In genomic region chr17:39757931-39758873, GRCh38 we compare ENCODE assay signal across 10 cellular contexts. TPM values are rescaled to one million over a fixed set of nuclear protein-coding genes. Genes with fewer than 3 reads are reported as not detected.
DNase-seq lines count a peak whose midpoint lies in the region; ATAC-seq and TF ChIP-seq lines count a peak whose summit lies in the region.
"Had no signal": no experiment of that assay in that cellular context is flagged by ENCODE, and none has a peak within 500 bp of the region (broad histone marks: within the 10 kb centered on the region; RNA-seq: fewer than 3 reads in every experiment).

No MANE protein-coding gene starts in this region.

- peaks cover 0 to 34% (median 4%) of the 10 kb centered on the region in 4 donors for H3K27me3 ChIP-seq in esophagus muscularis mucosa

- H3K27ac Mint-ChIP-seq in T-cell (peak overlapping the region; percentile 98 to 99), progenitor cell of endocrine pancreas (no peak overlapping the region)
- H3K27ac Mint-ChIP-seq: nephron had no signal

- POLR2A ChIA-PET in T-cell (lab: Charles Lee): interaction anchor here (0.5 to 1.0 kb wide), 4 partner anchors 61 to 203 kb away, joined by 3 to 6 read pairs (median 4); no protein-coding TSS in a partner anchor

- ATAC-seq in GM19463 (IDR thresholded peaks at IDR 0.05; ENCODE audit: unreplicated experiment): peak; percentile 20
- ATAC-seq in T-cell (replicated peaks in 1 of 4): no peak
- no peak for ATAC-seq in GM18502 (IDR thresholded peaks at IDR 0.05; ENCODE audit: poor library complexity, unreplicated experiment)

- CTCF ChIA-PET in T-cell (lab: Charles Lee): interaction anchor here (0.6 to 1.5 kb wide), 6 partner anchors 11 to 85 kb away, joined by 3 to 5 read pairs (median 3); no protein-coding TSS in a partner anchor

- WGBS in esophagus muscularis mucosa: 61% methylated on average over 12 of the region's 12 CpGs

- H3K36me3 ChIP-seq in esophagus muscularis mucosa: no peaks in the 10 kb centered on the region

- peaks cover 11 to 22% (median 19%) of the 10 kb centered on the region in 4 donors for H3K4me1 ChIP-seq in esophagus muscularis mucosa

- H3K4me1 Mint-ChIP-seq in T-cell (peaks cover 54 to 75% (median 75%) of the 10 kb centered on the region in 3 donors), progenitor cell of endocrine pancreas (ENCODE audit: low read depth) (peaks cover 2% of the 10 kb centered on the region)

- H3K9me3 Mint-ChIP-seq in T-cell (no peaks in the 10 kb centered on the region), progenitor cell of endocrine pancreas (ENCODE audit: low read depth) (no peaks in the 10 kb centered on the region)
- H3K9me3 Mint-ChIP-seq: nephron had no signal

- H3K4me3 ChIP-seq in esophagus muscularis mucosa: no peak overlapping the region

- H3K4me3 Mint-ChIP-seq in T-cell: peak overlapping the region in 2 of 3 donors; percentile 25 to 69
- no peak overlapping the region for H3K4me3 Mint-ChIP-seq in progenitor cell of endocrine pancreas (ENCODE audit: low read depth)
- H3K4me3 Mint-ChIP-seq: nephron had no signal

- intact Hi-C loops in esophagus muscularis mucosa (cut with DNase I): loop anchor here (10.0 kb wide), 1 partner anchor 197 kb away; no protein-coding TSS in a partner anchor

- no peak overlapping the region for H3K27ac ChIP-seq in esophagus muscularis mucosa (replicated peaks in 1 of 4)

- H3K9me3 ChIP-seq in esophagus muscularis mucosa: no peaks in the 10 kb centered on the region

- no peak for TF ChIP-seq EP300 in esophagus muscularis mucosa (IDR thresholded peaks at IDR 0.05)

- TF ChIP-seq CTCF in esophagus muscularis mucosa (IDR thresholded peaks at IDR 0.05) (no peak), progenitor cell of endocrine pancreas (IDR thresholded peaks at IDR 0.05; ENCODE audit: unreplicated experiment) (no peak)

- DNase-seq in T-cell (peak in 21 of 34 experiments; percentile 12 to 58 (median 31)), anterior cingulate cortex (lab: John Stamatoyannopoulos, UW) (no peak), esophagus muscularis mucosa (ENCODE audit: extremely low spot score) (no peak), progenitor cell of endocrine pancreas (ENCODE audit: low spot score, unreplicated experiment) (no peak)
- DNase-seq in activated naive CD4-positive, alpha-beta T cell treated with anti-CD3 and anti-CD28 coated beads, Interleukin-2, amount 50 U/mL, for 16 hours: peak; percentile 37
- DNase-seq in stimulated activated CD8-positive, alpha-beta memory T cell treated with anti-CD3 and anti-CD28 coated beads, Interleukin-12 subunit alpha, Interleukin-12 subunit beta, amount 100 ng/mL, for 24 hours (ENCODE audit: extremely low read depth): peak; percentile 31
- DNase-seq: NCI-H345 had no signal

- H3K36me3 Mint-ChIP-seq in T-cell: peaks cover 22% of the 10 kb centered on the region
- no peaks in the 10 kb centered on the region for H3K36me3 Mint-ChIP-seq in progenitor cell of endocrine pancreas (ENCODE audit: insufficient read depth)

- no peak for TF ChIP-seq POLR2A in esophagus muscularis mucosa (IDR thresholded peaks at IDR 0.05; ENCODE audit: low read depth)

- no peaks in the 10 kb centered on the region for H3K27me3 Mint-ChIP-seq in T-cell
- peaks cover 62% of the 10 kb centered on the region for H3K27me3 Mint-ChIP-seq in progenitor cell of endocrine pancreas

RNA-seq across cellular contexts. Expression of gene GRB7, which starts 20.5 kb away (rescaled TPM):
- total RNA-seq in T-cell (under 1 TPM in 3 of 5 donors, not detected in 2; 0.19 to 0.41 (median 0.30) TPM), esophagus muscularis mucosa (under 1 TPM; 0.23 to 0.83 (median 0.55) TPM), progenitor cell of endocrine pancreas (28.8 and 29.9 TPM in 2 replicates)

RNA-seq across cellular contexts. Expression of gene MIEN1, which starts 27.9 kb away (rescaled TPM):
- total RNA-seq in T-cell (10 to 100 TPM; 30.8 to 36.9 (median 32.1) TPM), esophagus muscularis mucosa (10 to 100 TPM; 47.0 to 57.3 (median 52.7) TPM), progenitor cell of endocrine pancreas (43.4 and 48.0 TPM in 2 replicates)

RNA-seq across cellular contexts. Expression of gene ERBB2, which starts 58.3 kb away (rescaled TPM):
- 1 to 10 TPM; 4.1 to 8.8 (median 6.0) TPM for total RNA-seq in T-cell
- total RNA-seq in esophagus muscularis mucosa: 10 to 100 TPM; 36.8 to 67.7 (median 57.7) TPM
- 136 and 152 TPM in 2 replicates for total RNA-seq in progenitor cell of endocrine pancreas

Comparison
In these comparisons a context has a peak if more than half of its experiments do, and no peak if none do; other contexts are left out.
1. DNase-seq: peak in T-cell (21 of 34), activated naive CD4-positive, alpha-beta T cell treated with anti-CD3 and anti-CD28 coated beads, Interleukin-2, amount 50 U/mL, for 16 hours (single experiment) and stimulated activated CD8-positive, alpha-beta memory T cell treated with anti-CD3 and anti-CD28 coated beads, Interleukin-12 subunit alpha, Interleukin-12 subunit beta, amount 100 ng/mL, for 24 hours (single experiment); none in anterior cingulate cortex (0 of 58), esophagus muscularis mucosa (single experiment) and progenitor cell of endocrine pancreas (single experiment).
2. RNA of gene GRB7, which starts 20.5 kb away (total RNA-seq): 28.8 to 29.9 TPM in progenitor cell of endocrine pancreas; 0.23 to 0.83 TPM in esophagus muscularis mucosa and 0.19 to 0.41 TPM in T-cell; every median in the first group is over 10 times any median in the second.